Comparison of ENCODE assay signal across 19 cellular contexts in genomic region chr11:120695426-120695825, GRCh38.
"Had no signal": no experiment of that assay in that cellular context is flagged by ENCODE, and none has a peak within 500 bp of the region (broad histone marks: within the 10 kb centered on the region; RNA-seq: fewer than 3 reads in every experiment).

No MANE protein-coding gene starts in this region.

- H3K9me3 Mint-ChIP-seq: naive B cell had no signal

- H3K9me3 ChIP-seq: esophagus muscularis mucosa, gastrocnemius medialis, heart right ventricle, left lung, lower lobe of right lung, mucosa of descending colon had no signal

- H3K4me1 Mint-ChIP-seq: naive B cell had no signal

- H3K36me3 ChIP-seq: esophagus muscularis mucosa, gastrocnemius medialis, heart right ventricle, left lung, lower lobe of right lung had no signal

- H3K4me1 ChIP-seq: esophagus muscularis mucosa, gastrocnemius medialis, heart right ventricle, left lung, lower lobe of right lung had no signal

- H3K27me3 ChIP-seq: dorsolateral prefrontal cortex, gastrocnemius medialis, left lung had no signal

- H3K27ac ChIP-seq: coronary artery, dorsolateral prefrontal cortex, esophagus muscularis mucosa, gastrocnemius medialis, heart right ventricle, left lung, lower lobe of right lung had no signal

- DNase-seq: dermis blood vessel endothelial cell; dorsolateral prefrontal cortex; effector CD4-positive, alpha-beta T cell; effector memory CD4-positive, alpha-beta T cell; foreskin melanocyte; gastrocnemius medialis; glutamatergic neuron; head of caudate nucleus; heart right ventricle; hippocampal formation; left cardiac atrium; left lung; left ventricle myocardium superior; lower lobe of right lung; mesenchymal stem cell; mucosa of descending colon; naive B cell had no signal

- H3K36me3 Mint-ChIP-seq: naive B cell had no signal

- H3K4me3 ChIP-seq: coronary artery, dorsolateral prefrontal cortex, esophagus muscularis mucosa, gastrocnemius medialis, heart right ventricle, left lung, lower lobe of right lung, mucosa of descending colon had no signal
